In genomic region chr18:36499938-36500337, GRCh38 we compare ENCODE assay signal across 12 cellular contexts.
DNase-seq lines count a peak whose midpoint lies in the region; ATAC-seq and TF ChIP-seq lines count a peak whose summit lies in the region.
"Had no signal": no experiment of that assay in that cellular context is flagged by ENCODE, and none has a peak within 500 bp of the region (broad histone marks: within the 10 kb centered on the region; RNA-seq: fewer than 3 reads in every experiment).

No MANE protein-coding gene starts in this region.

- ATAC-seq in HG02763 (IDR thresholded peaks at IDR 0.05; ENCODE audit: unreplicated experiment) (peak; percentile 77), HG02571 (IDR thresholded peaks at IDR 0.05; ENCODE audit: unreplicated experiment) (no peak)
- ATAC-seq: pancreas, PC-3 had no signal

- H3K4me3 Mint-ChIP-seq in nephron progenitor cell, result no peak overlapping the region
- H3K4me3 Mint-ChIP-seq: activated CD4-positive, alpha-beta memory T cell treated with anti-CD3 and anti-CD28 coated beads for 36 hours had no signal

- H3K27me3 Mint-ChIP-seq in nephron progenitor cell (ENCODE audit: low read depth, poor library complexity), result no peaks in the 10 kb centered on the region

- DNase-seq in GM19238 (ENCODE audit: insufficient read length, low spot score) (peak; percentile 12), Kasumi-1 (lab: John Stamatoyannopoulos, UW) (peak; percentile 80 to 82), nephron progenitor cell (no peak), D341Med (ENCODE audit: low spot score) (no peak)
- no peak for DNase-seq in activated CD8-positive, alpha-beta memory T cell treated with anti-CD3 and anti-CD28 coated beads, Interleukin-2, amount 50 U/mL, for 4 hours
- no peak for DNase-seq in stimulated activated naive CD4-positive, alpha-beta T cell (lab: John Stamatoyannopoulos, UW)
- DNase-seq: activated CD4-positive, alpha-beta memory T cell treated with anti-CD3 and anti-CD28 coated beads for 36 hours; IMR-90; pancreas; PC-3 had no signal

- TF ChIP-seq CTCF in nephron progenitor cell (IDR thresholded peaks at IDR 0.05), result no peak

- H3K4me1 Mint-ChIP-seq in nephron progenitor cell, result peaks cover 24% of the 10 kb centered on the region

- peak overlapping the region; percentile 28 for H3K27ac Mint-ChIP-seq in nephron progenitor cell
- H3K27ac Mint-ChIP-seq: activated CD4-positive, alpha-beta memory T cell treated with anti-CD3 and anti-CD28 coated beads for 36 hours had no signal

- H3K36me3 Mint-ChIP-seq in nephron progenitor cell (ENCODE audit: low read depth), result peaks cover 25% of the 10 kb centered on the region
- H3K36me3 Mint-ChIP-seq: activated CD4-positive, alpha-beta memory T cell treated with anti-CD3 and anti-CD28 coated beads for 36 hours had no signal

- H3K9me3 Mint-ChIP-seq in nephron progenitor cell, result peaks cover 3% of the 10 kb centered on the region
- H3K9me3 Mint-ChIP-seq: activated CD4-positive, alpha-beta memory T cell treated with anti-CD3 and anti-CD28 coated beads for 36 hours had no signal

Comparison
In these comparisons a context has a peak if more than half of its experiments do, and no peak if none do; other contexts are left out.
1. DNase-seq: peak in GM19238 (single experiment) and Kasumi-1 (2 of 2); none in nephron progenitor cell (single experiment), activated CD8-positive, alpha-beta memory T cell treated with anti-CD3 and anti-CD28 coated beads, Interleukin-2, amount 50 U/mL, for 4 hours (single experiment), D341Med (single experiment) and stimulated activated naive CD4-positive, alpha-beta T cell (0 of 6).